26 cellular contexts compared by ENCODE assay signal in genomic region chr14:78509516-78509915, GRCh38.
DNase-seq lines count a peak whose midpoint lies in the region; ATAC-seq and TF ChIP-seq lines count a peak whose summit lies in the region.
"Had no signal": no experiment of that assay in that cellular context is flagged by ENCODE, and none has a peak within 500 bp of the region (broad histone marks: within the 10 kb centered on the region; RNA-seq: fewer than 3 reads in every experiment).

No MANE protein-coding gene starts in this region.

- no TSS peak for BruUV-seq in Calu3 (replicated peaks; lab: Mats Ljungman, UMichigan)

- H3K9me3 Mint-ChIP-seq in WTC11: no peaks in the 10 kb centered on the region
- H3K9me3 Mint-ChIP-seq in Calu3 (ENCODE audit: low read depth, unreplicated experiment): no peaks in the 10 kb centered on the region
- H3K9me3 Mint-ChIP-seq: GM23338, H9 had no signal

- H3K27me3 Mint-ChIP-seq in WTC11 (ENCODE audit: low read depth): peaks cover 3% of the 10 kb centered on the region; the same call in 1 of the 2 replicates
- peaks cover 17% of the 10 kb centered on the region for H3K27me3 Mint-ChIP-seq in Calu3 (ENCODE audit: unreplicated experiment)
- H3K27me3 Mint-ChIP-seq: CD4-positive, CD25-positive, alpha-beta regulatory T cell had no signal

- no peaks in the 10 kb centered on the region for H3K9me3 ChIP-seq in testis
- H3K9me3 ChIP-seq: BLaER1, MG63 had no signal

- H3K27me3 ChIP-seq in testis: no peaks in the 10 kb centered on the region
- H3K27me3 ChIP-seq: BLaER1, MG63 had no signal

- intact Hi-C loops in testis (cut with DNase I; ENCODE audit: low total_unique reads) (no loop called here), Calu3 (cut with micrococcal nuclease; ENCODE audit: unreplicated experiment) (no loop called here)

- no peak overlapping the region for H3K27ac ChIP-seq in testis
- H3K27ac ChIP-seq: BLaER1, RWPE1 had no signal

- no peak overlapping the region for H3K27ac Mint-ChIP-seq in WTC11
- no peak overlapping the region for H3K27ac Mint-ChIP-seq in Calu3 (ENCODE audit: unreplicated experiment)
- H3K27ac Mint-ChIP-seq: CD4-positive, CD25-positive, alpha-beta regulatory T cell; GM23338; H9 had no signal

- H3K36me3 Mint-ChIP-seq in WTC11 (no peaks in the 10 kb centered on the region), Calu3 (ENCODE audit: insufficient read depth, unreplicated experiment) (no peaks in the 10 kb centered on the region)
- H3K36me3 Mint-ChIP-seq: CD4-positive, CD25-positive, alpha-beta regulatory T cell had no signal

- TF ChIP-seq CTCF in WTC11 (IDR thresholded peaks at IDR 0.05): no peak
- no peak for TF ChIP-seq CTCF in testis (IDR thresholded peaks at IDR 0.05)
- no peak for TF ChIP-seq CTCF in Calu3 (IDR thresholded peaks at IDR 0.05; ENCODE audit: unreplicated experiment)

- 55 to 72% methylated on average over 2 of the region's 2 CpGs for WGBS in testis, 2 donors

- CTCF ChIA-PET in WTC11 (lab: Charles Lee) (no interaction called here), Calu3 (lab: Charles Lee) (no interaction called here)

- peak; percentile 68 for DNase-seq in DMS79 treated with DMSO at 0.1 percent for 48 hours (lab: John Stamatoyannopoulos, UW)
- no peak for DNase-seq in WTC11 (ENCODE audit: low spot score)
- peak; percentile 62 for DNase-seq in islet precursor cell
- no peak for DNase-seq in testis
- DNase-seq in Calu3: no peak
- DNase-seq in OCI-M2 (lab: John Stamatoyannopoulos, UW; ENCODE audit: unreplicated experiment): no peak
- no peak for DNase-seq in HK-2 (ENCODE audit: unreplicated experiment)
- DNase-seq: CD4-positive, CD25-positive, alpha-beta regulatory T cell; DND-41; H9; IMR-90; KG1; MG63; NCI-H1105 treated with DMSO at 0.1 percent for 48 hours; NCI-H146; NCI-H1930; NCI-H226; NCI-H510A treated with DMSO at 0.1 percent for 48 hours; NCI-H748 treated with DMSO at 0.1 percent for 48 hours; SHP77; T-helper 1 cell had no signal

- H3K4me3 Mint-ChIP-seq in WTC11 (no peak overlapping the region), Calu3 (ENCODE audit: low read depth, unreplicated experiment) (no peak overlapping the region)
- H3K4me3 Mint-ChIP-seq: GM23338, H9 had no signal

- H3K4me3 ChIP-seq in testis: no peak overlapping the region
- H3K4me3 ChIP-seq: BLaER1, GM23338, MG63 had no signal

- H3K36me3 ChIP-seq in testis (ENCODE audit: low read depth, missing control alignments): no peaks in the 10 kb centered on the region
- H3K36me3 ChIP-seq: BLaER1, MG63 had no signal

- POLR2A ChIA-PET in WTC11 (lab: Charles Lee): no interaction called here

- ATAC-seq in HG02852 (IDR thresholded peaks at IDR 0.05; ENCODE audit: unreplicated experiment) (peak; percentile 67), WTC11 (0 out of 2 replicates have a peak, but pooled peaks have one; percentile 22)
- ATAC-seq: GM23338, Panc1 had no signal

- TF ChIP-seq POLR2A in testis (IDR thresholded peaks at IDR 0.05): no peak

- no peaks in the 10 kb centered on the region for H3K4me1 Mint-ChIP-seq in WTC11
- no peaks in the 10 kb centered on the region for H3K4me1 Mint-ChIP-seq in Calu3 (ENCODE audit: low read depth, unreplicated experiment)
- H3K4me1 Mint-ChIP-seq: CD4-positive, CD25-positive, alpha-beta regulatory T cell; GM23338 had no signal

- no peaks in the 10 kb centered on the region for H3K4me1 ChIP-seq in testis
- H3K4me1 ChIP-seq: BLaER1 had no signal

TF ChIP-seq in WTC11, 78 proteins besides CTCF, POLR2A, EP300 and RAD21:
- TF ChIP-seq RORB (CRISPR knock-in tag; IDR thresholded peaks at IDR 0.05): no peak
- no peak for TF ChIP-seq ZNF232 (CRISPR knock-in tag; IDR thresholded peaks at IDR 0.05)
- TF ChIP-seq ZNF263 (CRISPR knock-in tag; IDR thresholded peaks at IDR 0.05; ENCODE audit: low read depth): no peak
- TF ChIP-seq ZNF396 (CRISPR knock-in tag; IDR thresholded peaks at IDR 0.05; ENCODE audit: borderline replicate concordance): no peak
- TF ChIP-seq SP1 (CRISPR knock-in tag; conservative IDR thresholded peaks at IDR 0.05): no peak
- TF ChIP-seq NFYB (CRISPR knock-in tag; conservative IDR thresholded peaks at IDR 0.05; ENCODE audit: low read depth): no peak
- no peak for TF ChIP-seq ZNF121 (CRISPR knock-in tag; IDR thresholded peaks at IDR 0.05)

Comparison
In these comparisons a context has a peak if more than half of its experiments do, and no peak if none do; other contexts are left out.
1. DNase-seq: peak in DMS79 treated with DMSO at 0.1 percent for 48 hours (single experiment) and islet precursor cell (single experiment); none in WTC11 (single experiment), testis (single experiment), Calu3 (single experiment), OCI-M2 (single experiment) and HK-2 (single experiment).